Comparison of ENCODE assay signal across 29 cellular contexts in the genomic region with DNA sequence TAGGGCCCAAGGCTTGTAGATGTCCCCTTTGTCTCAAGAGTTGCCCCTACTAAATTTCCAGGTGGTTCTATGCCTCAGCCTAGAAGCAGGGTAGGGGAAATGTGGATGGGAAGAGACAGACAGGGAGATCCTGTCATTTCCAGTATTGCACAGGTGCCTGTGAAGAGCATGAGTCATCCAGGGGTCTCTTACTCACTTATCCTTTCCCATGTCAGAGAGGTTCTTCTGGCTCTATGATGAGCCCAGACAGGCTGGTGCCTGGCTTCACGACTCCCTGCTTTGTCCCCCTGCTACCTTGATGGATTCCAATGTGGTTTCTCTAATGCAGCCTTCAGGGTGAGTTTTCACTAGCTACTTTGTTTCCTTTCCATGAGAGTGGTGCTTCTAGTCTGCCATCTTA.
"Had no signal": no experiment of that assay in that cellular context is flagged by ENCODE, and none has a peak within 500 bp of the region (broad histone marks: within the 10 kb centered on the region; RNA-seq: fewer than 3 reads in every experiment).

No MANE protein-coding gene starts in this region.

- DNase-seq: activated B cell treated with CpG ODN at 0.5 μM for 24 hours; activated CD4-positive, alpha-beta memory T cell treated with anti-CD3 and anti-CD28 coated beads for 36 hours; activated CD4-positive, alpha-beta T cell treated with anti-CD3 and anti-CD28 coated beads for 4 hours; activated CD4-positive, alpha-beta T cell treated with anti-CD3 and anti-CD28 coated beads, Interleukin-2, amount 50 U/mL, for 1 hour; activated CD4-positive, CD25-positive, alpha-beta regulatory T cell treated with anti-CD3 and anti-CD28 coated beads, Interleukin-2, amount 50 U/mL, for 72 hours; activated CD8-positive, alpha-beta memory T cell treated with anti-CD3 and anti-CD28 coated beads, Interleukin-2, amount 50 U/mL, for 48 hours; activated effector memory CD4-positive, alpha-beta T cell treated with Interleukin-2 at 50 U/mL for 16 hours; activated naive CD4-positive, alpha-beta T cell treated with anti-CD3 and anti-CD28 coated beads, Interleukin-2, amount 10 ng/mL, durations not matched to agents 7 days and 5 days; activated naive CD8-positive, alpha-beta T cell treated with anti-CD3 and anti-CD28 coated beads, Interleukin-2, amount 50 U/mL, for 24 hours; activated T-cell treated with anti-CD3 and anti-CD28 coated beads, Interleukin-2, amount 50 U/mL, for 48 hours; anterior cingulate cortex; Karpas-422; MG63; NCI-H1048; NCI-H1105 treated with DMSO at 0.1 percent for 48 hours; NCI-H1436; NCI-H1694; NCI-H1930; NCI-H510A; NCI-H526; NCI-H748 treated with DMSO at 0.1 percent for 48 hours; NK-92 treated with Interleukin-12 subunit alpha and Interleukin-12 subunit beta, amount 100 ng/mL, for 24 hours; PC-9; SIG-M5; T-helper 1 cell; T-helper 2 cell; T-helper 9 cell had no signal

- H3K4me3 ChIP-seq: cardiac muscle cell, MG63, PC-9 had no signal

- H3K27me3 ChIP-seq: cardiac muscle cell, MG63 had no signal

- FAIRE-seq: RCC 7860 had no signal

- H3K36me3 ChIP-seq: cardiac muscle cell, MG63 had no signal
